1 cellular context compared by ENCODE assay signal in the genomic region with DNA sequence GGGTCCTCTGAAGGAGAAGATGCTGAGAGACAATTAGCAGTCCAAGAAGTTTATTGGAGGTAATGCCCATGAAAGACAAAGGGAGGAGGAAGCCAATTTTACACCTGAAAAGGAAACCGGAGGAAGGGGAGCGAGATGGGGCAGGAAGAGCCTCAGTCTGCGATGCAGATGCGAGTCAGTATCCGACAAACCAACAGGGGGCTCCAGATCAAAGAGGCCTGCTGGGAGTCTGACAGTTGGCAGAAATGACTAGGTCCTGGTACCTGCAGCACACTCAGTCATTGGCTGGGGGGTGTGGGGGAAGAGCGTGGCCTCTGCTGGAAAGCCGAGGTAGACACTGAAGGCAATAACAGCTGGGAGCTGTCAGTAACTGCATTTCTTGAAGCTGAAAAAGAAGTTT.
TF ChIP-seq lines count a peak whose summit lies in the region.

No MANE protein-coding gene starts in this region.

TF ChIP-seq in H1, 55 proteins besides CTCF, POLR2A, EP300 and RAD21 (continued from another document):
- TF ChIP-seq NANOG (IDR thresholded peaks at IDR 0.05; ENCODE audit: insufficient read depth, low read depth, low read length, poor library complexity, severe bottlenecking) = no peak
- TF ChIP-seq RBBP5 (IDR thresholded peaks at IDR 0.05; ENCODE audit: borderline replicate concordance, low read depth, low read length) = no peak
- no peak for TF ChIP-seq EZH2 (IDR thresholded peaks at IDR 0.05; ENCODE audit: low read depth, low read length, severe bottlenecking)
- no peak for TF ChIP-seq RXRA (IDR thresholded peaks at IDR 0.05; ENCODE audit: insufficient read depth, low read depth, low read length)
- 0 out of 2 replicates have a peak, but pooled peaks have one; percentile 50 for TF ChIP-seq CHD2 (IDR thresholded peaks at IDR 0.05; ENCODE audit: low read length)
- 0 out of 2 replicates have a peak, but pooled peaks have one; percentile 10 for TF ChIP-seq RFX5 (IDR thresholded peaks at IDR 0.05; ENCODE audit: borderline replicate concordance, low read depth, low read length)
- TF ChIP-seq, protein P1, sequence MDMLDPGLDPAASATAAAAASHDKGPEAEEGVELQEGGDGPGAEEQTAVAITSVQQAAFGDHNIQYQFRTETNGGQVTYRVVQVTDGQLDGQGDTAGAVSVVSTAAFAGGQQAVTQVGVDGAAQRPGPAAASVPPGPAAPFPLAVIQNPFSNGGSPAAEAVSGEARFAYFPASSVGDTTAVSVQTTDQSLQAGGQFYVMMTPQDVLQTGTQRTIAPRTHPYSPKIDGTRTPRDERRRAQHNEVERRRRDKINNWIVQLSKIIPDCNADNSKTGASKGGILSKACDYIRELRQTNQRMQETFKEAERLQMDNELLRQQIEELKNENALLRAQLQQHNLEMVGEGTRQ (IDR thresholded peaks at IDR 0.05; ENCODE audit: low read length) = no peak
- peak; percentile 53; the same call in 1 of the 2 replicates for TF ChIP-seq KDM1A (IDR thresholded peaks at IDR 0.05; ENCODE audit: borderline replicate concordance, low read length)
- TF ChIP-seq, protein P2, sequence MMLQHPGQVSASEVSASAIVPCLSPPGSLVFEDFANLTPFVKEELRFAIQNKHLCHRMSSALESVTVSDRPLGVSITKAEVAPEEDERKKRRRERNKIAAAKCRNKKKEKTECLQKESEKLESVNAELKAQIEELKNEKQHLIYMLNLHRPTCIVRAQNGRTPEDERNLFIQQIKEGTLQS (IDR thresholded peaks at IDR 0.05; ENCODE audit: insufficient read depth, low read depth, low read length) = no peak
- TF ChIP-seq EGR1 (IDR thresholded peaks at IDR 0.05; ENCODE audit: borderline replicate concordance, low read depth, low read length) = peak; percentile 48
- TF ChIP-seq SAP30 (IDR thresholded peaks at IDR 0.05; ENCODE audit: insufficient read depth, insufficient replicate concordance, low read length) = peak; percentile 51
- no peak for TF ChIP-seq BRCA1 (IDR thresholded peaks at IDR 0.05; ENCODE audit: low read depth, low read length)
- no peak for TF ChIP-seq HDAC6 (IDR thresholded peaks at IDR 0.05; ENCODE audit: low read depth, low read length)
- TF ChIP-seq, protein P3, sequence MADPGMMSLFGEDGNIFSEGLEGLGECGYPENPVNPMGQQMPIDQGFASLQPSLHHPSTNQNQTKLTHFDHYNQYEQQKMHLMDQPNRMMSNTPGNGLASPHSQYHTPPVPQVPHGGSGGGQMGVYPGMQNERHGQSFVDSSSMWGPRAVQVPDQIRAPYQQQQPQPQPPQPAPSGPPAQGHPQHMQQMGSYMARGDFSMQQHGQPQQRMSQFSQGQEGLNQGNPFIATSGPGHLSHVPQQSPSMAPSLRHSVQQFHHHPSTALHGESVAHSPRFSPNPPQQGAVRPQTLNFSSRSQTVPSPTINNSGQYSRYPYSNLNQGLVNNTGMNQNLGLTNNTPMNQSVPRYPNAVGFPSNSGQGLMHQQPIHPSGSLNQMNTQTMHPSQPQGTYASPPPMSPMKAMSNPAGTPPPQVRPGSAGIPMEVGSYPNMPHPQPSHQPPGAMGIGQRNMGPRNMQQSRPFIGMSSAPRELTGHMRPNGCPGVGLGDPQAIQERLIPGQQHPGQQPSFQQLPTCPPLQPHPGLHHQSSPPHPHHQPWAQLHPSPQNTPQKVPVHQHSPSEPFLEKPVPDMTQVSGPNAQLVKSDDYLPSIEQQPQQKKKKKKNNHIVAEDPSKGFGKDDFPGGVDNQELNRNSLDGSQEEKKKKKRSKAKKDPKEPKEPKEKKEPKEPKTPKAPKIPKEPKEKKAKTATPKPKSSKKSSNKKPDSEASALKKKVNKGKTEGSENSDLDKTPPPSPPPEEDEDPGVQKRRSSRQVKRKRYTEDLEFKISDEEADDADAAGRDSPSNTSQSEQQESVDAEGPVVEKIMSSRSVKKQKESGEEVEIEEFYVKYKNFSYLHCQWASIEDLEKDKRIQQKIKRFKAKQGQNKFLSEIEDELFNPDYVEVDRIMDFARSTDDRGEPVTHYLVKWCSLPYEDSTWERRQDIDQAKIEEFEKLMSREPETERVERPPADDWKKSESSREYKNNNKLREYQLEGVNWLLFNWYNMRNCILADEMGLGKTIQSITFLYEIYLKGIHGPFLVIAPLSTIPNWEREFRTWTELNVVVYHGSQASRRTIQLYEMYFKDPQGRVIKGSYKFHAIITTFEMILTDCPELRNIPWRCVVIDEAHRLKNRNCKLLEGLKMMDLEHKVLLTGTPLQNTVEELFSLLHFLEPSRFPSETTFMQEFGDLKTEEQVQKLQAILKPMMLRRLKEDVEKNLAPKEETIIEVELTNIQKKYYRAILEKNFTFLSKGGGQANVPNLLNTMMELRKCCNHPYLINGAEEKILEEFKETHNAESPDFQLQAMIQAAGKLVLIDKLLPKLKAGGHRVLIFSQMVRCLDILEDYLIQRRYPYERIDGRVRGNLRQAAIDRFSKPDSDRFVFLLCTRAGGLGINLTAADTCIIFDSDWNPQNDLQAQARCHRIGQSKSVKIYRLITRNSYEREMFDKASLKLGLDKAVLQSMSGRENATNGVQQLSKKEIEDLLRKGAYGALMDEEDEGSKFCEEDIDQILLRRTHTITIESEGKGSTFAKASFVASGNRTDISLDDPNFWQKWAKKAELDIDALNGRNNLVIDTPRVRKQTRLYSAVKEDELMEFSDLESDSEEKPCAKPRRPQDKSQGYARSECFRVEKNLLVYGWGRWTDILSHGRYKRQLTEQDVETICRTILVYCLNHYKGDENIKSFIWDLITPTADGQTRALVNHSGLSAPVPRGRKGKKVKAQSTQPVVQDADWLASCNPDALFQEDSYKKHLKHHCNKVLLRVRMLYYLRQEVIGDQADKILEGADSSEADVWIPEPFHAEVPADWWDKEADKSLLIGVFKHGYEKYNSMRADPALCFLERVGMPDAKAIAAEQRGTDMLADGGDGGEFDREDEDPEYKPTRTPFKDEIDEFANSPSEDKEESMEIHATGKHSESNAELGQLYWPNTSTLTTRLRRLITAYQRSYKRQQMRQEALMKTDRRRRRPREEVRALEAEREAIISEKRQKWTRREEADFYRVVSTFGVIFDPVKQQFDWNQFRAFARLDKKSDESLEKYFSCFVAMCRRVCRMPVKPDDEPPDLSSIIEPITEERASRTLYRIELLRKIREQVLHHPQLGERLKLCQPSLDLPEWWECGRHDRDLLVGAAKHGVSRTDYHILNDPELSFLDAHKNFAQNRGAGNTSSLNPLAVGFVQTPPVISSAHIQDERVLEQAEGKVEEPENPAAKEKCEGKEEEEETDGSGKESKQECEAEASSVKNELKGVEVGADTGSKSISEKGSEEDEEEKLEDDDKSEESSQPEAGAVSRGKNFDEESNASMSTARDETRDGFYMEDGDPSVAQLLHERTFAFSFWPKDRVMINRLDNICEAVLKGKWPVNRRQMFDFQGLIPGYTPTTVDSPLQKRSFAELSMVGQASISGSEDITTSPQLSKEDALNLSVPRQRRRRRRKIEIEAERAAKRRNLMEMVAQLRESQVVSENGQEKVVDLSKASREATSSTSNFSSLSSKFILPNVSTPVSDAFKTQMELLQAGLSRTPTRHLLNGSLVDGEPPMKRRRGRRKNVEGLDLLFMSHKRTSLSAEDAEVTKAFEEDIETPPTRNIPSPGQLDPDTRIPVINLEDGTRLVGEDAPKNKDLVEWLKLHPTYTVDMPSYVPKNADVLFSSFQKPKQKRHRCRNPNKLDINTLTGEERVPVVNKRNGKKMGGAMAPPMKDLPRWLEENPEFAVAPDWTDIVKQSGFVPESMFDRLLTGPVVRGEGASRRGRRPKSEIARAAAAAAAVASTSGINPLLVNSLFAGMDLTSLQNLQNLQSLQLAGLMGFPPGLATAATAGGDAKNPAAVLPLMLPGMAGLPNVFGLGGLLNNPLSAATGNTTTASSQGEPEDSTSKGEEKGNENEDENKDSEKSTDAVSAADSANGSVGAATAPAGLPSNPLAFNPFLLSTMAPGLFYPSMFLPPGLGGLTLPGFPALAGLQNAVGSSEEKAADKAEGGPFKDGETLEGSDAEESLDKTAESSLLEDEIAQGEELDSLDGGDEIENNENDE (IDR thresholded peaks at IDR 0.05; ENCODE audit: insufficient replicate concordance, low read length) = peak; percentile 19
- no peak for TF ChIP-seq CBX5 (IDR thresholded peaks at IDR 0.05; ENCODE audit: low read depth, low read length)
- peak; percentile 78; the same call in 1 of the 2 replicates for TF ChIP-seq YY1 (IDR thresholded peaks at IDR 0.05; ENCODE audit: low read depth, low read length)
- peak; percentile 82 to 98; a peak in 3 of 4 replicates for TF ChIP-seq SIN3A (conservative IDR thresholded peaks at IDR 0.05 in 1 of 2, IDR thresholded peaks at IDR 0.05 in 1 of 2; ENCODE audit: low read depth in 1 of 2, low read length in 2 of 2)
- no peak for TF ChIP-seq FOSL1 (IDR thresholded peaks at IDR 0.05; ENCODE audit: insufficient read depth, low read depth, low read length)
- no peak for TF ChIP-seq SRF (IDR thresholded peaks at IDR 0.05; ENCODE audit: low read depth, low read length)
- peak; percentile 50 to 58; a peak in 2 of 4 replicates for TF ChIP-seq HDAC2 (IDR thresholded peaks at IDR 0.05; ENCODE audit: borderline replicate concordance in 1 of 2, low read depth in 2 of 2, low read length in 2 of 2)
- no peak for TF ChIP-seq RNF2 (IDR thresholded peaks at IDR 0.05; ENCODE audit: borderline replicate concordance, low read depth, low read length, missing control alignments, poor library complexity, severe bottlenecking)
- no peak for TF ChIP-seq CHD1 (IDR thresholded peaks at IDR 0.05; ENCODE audit: low read depth, low read length)
- 0 out of 2 replicates have a peak, but pooled peaks have one; percentile 47 for TF ChIP-seq SP1 (IDR thresholded peaks at IDR 0.05; ENCODE audit: low read depth, low read length)
- TF ChIP-seq SIX5 (IDR thresholded peaks at IDR 0.05; ENCODE audit: low read depth, low read length) = no peak
